Comparison of ENCODE assay signal across 25 cellular contexts in genomic region chr5:152674403-152674802, GRCh38.
"Had no signal": no experiment of that assay in that cellular context is flagged by ENCODE, and none has a peak within 500 bp of the region (broad histone marks: within the 10 kb centered on the region; RNA-seq: fewer than 3 reads in every experiment).

No MANE protein-coding gene starts in this region.

- H3K9me3 ChIP-seq: adrenal gland, ascending aorta, breast epithelium had no signal

- DNase-seq: activated CD4-positive, alpha-beta memory T cell treated with anti-CD3 and anti-CD28 coated beads for 36 hours; activated CD4-positive, alpha-beta T cell treated with anti-CD3 and anti-CD28 coated beads for 36 hours; activated CD4-positive, alpha-beta T cell treated with anti-CD3 and anti-CD28 coated beads, Interleukin-2, amount 10 ng/mL, durations not matched to agents 24 days and 14 days; activated CD4-positive, CD25-positive, alpha-beta regulatory T cell; activated CD4-positive, CD25-positive, alpha-beta regulatory T cell treated with anti-CD3 and anti-CD28 coated beads, Interleukin-2, amount 50 U/mL, for 72 hours; activated CD8-positive, alpha-beta memory T cell treated with anti-CD3 and anti-CD28 coated beads, Interleukin-2, amount 10 ng/mL, durations not matched to agents 7 days and 5 days; activated CD8-positive, alpha-beta memory T cell treated with anti-CD3 and anti-CD28 coated beads, Interleukin-2, amount 50 U/mL, for 4 hours; activated CD8-positive, alpha-beta T cell treated with anti-CD3 and anti-CD28 coated beads, Interleukin-2, amount 10 ng/mL, durations not matched to agents 7 days and 5 days; activated effector memory CD4-positive, alpha-beta T cell treated with anti-CD3 and anti-CD28 coated beads, Interleukin-2, amount 50 U/mL, for 16 hours; activated naive CD4-positive, alpha-beta T cell treated with anti-CD3 and anti-CD28 coated beads for 36 hours; activated naive CD8-positive, alpha-beta T cell treated with anti-CD3 and anti-CD28 coated beads for 36 hours; activated naive CD8-positive, alpha-beta T cell treated with anti-CD3 and anti-CD28 coated beads, Interleukin-2, amount 50 U/mL, for 24 hours; activated T-cell treated with anti-CD3 and anti-CD28 coated beads, Interleukin-2, amount 50 U/mL, for 1 hour; activated T-cell treated with anti-CD3 and anti-CD28 coated beads, Interleukin-2, amount 50 U/mL, for 48 hours; adrenal gland; dorsolateral prefrontal cortex; effector memory CD4-positive, alpha-beta T cell; endodermal cell; foreskin fibroblast; T-helper 2 cell had no signal

- H3K4me1 ChIP-seq: adrenal gland, ascending aorta, breast epithelium had no signal

- ATAC-seq: activated CD4-positive, alpha-beta T cell treated with anti-CD3 and anti-CD28 coated beads for 36 hours; activated CD8-positive, alpha-beta memory T cell treated with anti-CD3 and anti-CD28 coated beads, Interleukin-2, amount 10 ng/mL, durations not matched to agents 7 days and 5 days; activated CD8-positive, alpha-beta T cell treated with anti-CD3 and anti-CD28 coated beads, Interleukin-2, amount 10 ng/mL, durations not matched to agents 7 days and 5 days; activated naive CD8-positive, alpha-beta T cell treated with anti-CD3 and anti-CD28 coated beads, Interleukin-2, amount 50 U/mL, for 24 hours; esophagus mucosa had no signal

- H3K36me3 ChIP-seq: adrenal gland, ascending aorta, breast epithelium, cardiac muscle cell had no signal

- H3K27me3 ChIP-seq: adrenal gland, ascending aorta, breast epithelium, cardiac muscle cell, dorsolateral prefrontal cortex had no signal

- H3K27ac ChIP-seq: adrenal gland, ascending aorta, breast epithelium, cardiac muscle cell, coronary artery, dorsolateral prefrontal cortex had no signal

- H3K4me3 ChIP-seq: adrenal gland, ascending aorta, breast epithelium, cardiac muscle cell, coronary artery, dorsolateral prefrontal cortex had no signal
